Comparison of ENCODE assay signal across 15 cellular contexts in the genomic region with DNA sequence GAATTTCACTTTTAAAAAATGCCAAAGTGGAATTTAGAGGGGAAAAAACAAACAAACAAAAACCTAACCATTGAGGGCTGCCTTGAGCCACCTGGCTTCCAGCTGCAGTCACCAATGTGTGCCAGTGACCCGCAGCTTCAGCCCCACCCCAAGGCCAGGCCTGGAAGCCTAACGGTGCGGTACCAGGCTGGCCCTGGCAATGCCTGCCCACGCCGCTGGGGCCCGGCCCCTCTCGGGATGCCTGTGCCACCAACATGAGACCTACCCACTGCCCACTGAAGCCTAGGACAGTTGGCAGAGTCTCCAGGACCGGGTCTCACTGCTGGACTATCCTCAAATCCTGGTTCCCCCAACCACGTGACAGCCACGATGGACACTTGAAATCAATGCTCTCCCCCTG.
"Had no signal": no experiment of that assay in that cellular context is flagged by ENCODE, and none has a peak within 500 bp of the region (broad histone marks: within the 10 kb centered on the region; RNA-seq: fewer than 3 reads in every experiment).

No MANE protein-coding gene starts in this region.

- H3K4me3 ChIP-seq: gastroesophageal sphincter, left lung, mucosa of descending colon, smooth muscle cell had no signal

- H3K27me3 ChIP-seq: gastroesophageal sphincter, left lung had no signal

- ATAC-seq: activated CD4-positive, alpha-beta T cell treated with anti-CD3 and anti-CD28 coated beads for 36 hours; activated naive CD8-positive, alpha-beta T cell treated with anti-CD3 and anti-CD28 coated beads, Interleukin-2, amount 50 U/mL, for 24 hours; gastroesophageal sphincter; left lung; mucosa of descending colon; naive thymus-derived CD8-positive, alpha-beta T cell; stimulated activated naive CD8-positive, alpha-beta T cell treated with anti-CD3 and anti-CD28 coated beads, Interleukin-15, amount 100 ng/mL, for 72 hours had no signal

- DNase-seq: activated CD4-positive, alpha-beta memory T cell treated with anti-CD3 and anti-CD28 coated beads, Interleukin-2, amount 10 ng/mL, durations not matched to agents 7 days and 5 days; activated CD4-positive, alpha-beta T cell treated with anti-CD3 and anti-CD28 coated beads for 36 hours; activated CD8-positive, alpha-beta memory T cell treated with anti-CD3 and anti-CD28 coated beads, Interleukin-2, amount 50 U/mL, for 4 hours; activated naive CD8-positive, alpha-beta T cell treated with anti-CD3 and anti-CD28 coated beads, Interleukin-2, amount 50 U/mL, for 24 hours; naive thymus-derived CD8-positive, alpha-beta T cell; retina; stimulated activated CD4-positive, alpha-beta T cell treated with anti-CD3 and anti-CD28 coated beads, Interleukin-4, amount 100 ng/mL, for 4 hours; stimulated activated CD8-positive, alpha-beta memory T cell treated with anti-CD3 and anti-CD28 coated beads, Interleukin-4, amount 100 ng/mL, for 48 hours; stimulated activated naive CD8-positive, alpha-beta T cell treated with anti-CD3 and anti-CD28 coated beads, Interleukin-15, amount 100 ng/mL, for 72 hours had no signal

- H3K27ac Mint-ChIP-seq: activated CD4-positive, alpha-beta memory T cell treated with anti-CD3 and anti-CD28 coated beads, Interleukin-2, amount 10 ng/mL, durations not matched to agents 7 days and 5 days; activated CD4-positive, alpha-beta T cell treated with anti-CD3 and anti-CD28 coated beads for 36 hours; activated naive CD8-positive, alpha-beta T cell treated with anti-CD3 and anti-CD28 coated beads, Interleukin-2, amount 50 U/mL, for 24 hours; stimulated activated naive CD8-positive, alpha-beta T cell treated with anti-CD3 and anti-CD28 coated beads, Interleukin-15, amount 100 ng/mL, for 72 hours; T-helper 1 cell treated with Interleukin-12 subunit alpha and Interleukin-12 subunit beta and Interleukin-4 antibody, amounts not matched to agents 30 μg/mL and 1 μg/mL, for 36 hours had no signal

- H3K27ac ChIP-seq: gastroesophageal sphincter, left lung, parathyroid adenoma had no signal

- H3K4me3 Mint-ChIP-seq: activated CD4-positive, alpha-beta memory T cell treated with anti-CD3 and anti-CD28 coated beads, Interleukin-2, amount 10 ng/mL, durations not matched to agents 7 days and 5 days; activated CD4-positive, alpha-beta T cell treated with anti-CD3 and anti-CD28 coated beads for 36 hours; activated naive CD8-positive, alpha-beta T cell treated with anti-CD3 and anti-CD28 coated beads, Interleukin-2, amount 50 U/mL, for 24 hours; stimulated activated naive CD8-positive, alpha-beta T cell treated with anti-CD3 and anti-CD28 coated beads, Interleukin-15, amount 100 ng/mL, for 72 hours; T-helper 1 cell treated with Interleukin-12 subunit alpha and Interleukin-12 subunit beta and Interleukin-4 antibody, amounts not matched to agents 30 μg/mL and 1 μg/mL, for 36 hours had no signal

- H3K27me3 Mint-ChIP-seq: activated CD4-positive, alpha-beta memory T cell treated with anti-CD3 and anti-CD28 coated beads, Interleukin-2, amount 10 ng/mL, durations not matched to agents 7 days and 5 days; activated CD4-positive, alpha-beta T cell treated with anti-CD3 and anti-CD28 coated beads for 36 hours; activated naive CD8-positive, alpha-beta T cell treated with anti-CD3 and anti-CD28 coated beads, Interleukin-2, amount 50 U/mL, for 24 hours; naive thymus-derived CD8-positive, alpha-beta T cell; stimulated activated naive CD8-positive, alpha-beta T cell treated with anti-CD3 and anti-CD28 coated beads, Interleukin-15, amount 100 ng/mL, for 72 hours had no signal
